ENCODE assay signal across 15 cellular contexts in the genomic region with DNA sequence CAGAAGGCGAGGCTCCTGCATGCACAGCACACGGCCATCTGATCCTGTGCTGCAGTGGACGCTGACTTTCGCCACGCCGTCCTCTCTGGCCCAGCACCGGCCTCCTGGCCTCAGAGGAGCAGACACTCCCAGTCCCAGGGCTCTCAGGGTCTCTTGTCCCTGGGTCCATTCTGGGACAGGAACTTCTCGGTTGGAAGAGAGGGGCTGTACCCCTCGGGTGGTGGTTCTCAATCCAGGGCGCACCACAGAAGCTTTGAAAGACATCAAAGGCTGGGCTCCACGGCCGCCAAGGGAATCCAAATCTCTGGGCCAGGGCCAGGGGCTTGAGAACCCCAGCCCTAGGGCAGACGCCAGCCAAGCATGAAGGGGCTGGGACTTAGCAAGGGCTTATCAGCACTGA.
"Had no signal": no experiment of that assay in that cellular context is flagged by ENCODE, and none has a peak within 500 bp of the region (broad histone marks: within the 10 kb centered on the region; RNA-seq: fewer than 3 reads in every experiment).

No MANE protein-coding gene starts in this region.

- H3K27me3 ChIP-seq: ascending aorta, left lung, neural progenitor cell, ovary, right lobe of liver, suprapubic skin had no signal

- H3K27ac Mint-ChIP-seq: activated B cell treated with CpG ODN at 0.5 μM for 24 hours; activated CD4-positive, alpha-beta T cell treated with anti-CD3 and anti-CD28 coated beads, Interleukin-2, amount 10 ng/mL, durations not matched to agents 24 days and 14 days; activated naive CD8-positive, alpha-beta T cell treated with anti-CD3 and anti-CD28 coated beads, Interleukin-2, amount 50 U/mL, for 24 hours; neural progenitor cell; stimulated activated naive CD8-positive, alpha-beta T cell treated with anti-CD3 and anti-CD28 coated beads, Interleukin-15, Interleukin-2, amounts not matched to agents 100 ng/mL and 50 ng/mL, for 24 hours had no signal

- DNase-seq: activated B cell treated with CpG ODN at 0.5 μM for 24 hours; activated CD4-positive, alpha-beta T cell treated with anti-CD3 and anti-CD28 coated beads, Interleukin-2, amount 10 ng/mL, durations not matched to agents 24 days and 14 days; activated CD8-positive, alpha-beta memory T cell treated with anti-CD3 and anti-CD28 coated beads for 24 hours; activated naive CD4-positive, alpha-beta T cell; activated naive CD8-positive, alpha-beta T cell treated with anti-CD3 and anti-CD28 coated beads, Interleukin-2, amount 50 U/mL, for 24 hours; endodermal cell; left lung; right lobe of liver; T-helper 2 cell; trophoblast cell had no signal

- H3K9me3 ChIP-seq: ascending aorta, left lung, ovary, right lobe of liver, suprapubic skin had no signal

- H3K4me3 ChIP-seq: ascending aorta, left lung, neural progenitor cell, ovary, right lobe of liver, suprapubic skin had no signal

- H3K27ac ChIP-seq: left lung, neural progenitor cell, right lobe of liver, suprapubic skin had no signal

- H3K27me3 Mint-ChIP-seq: activated B cell treated with CpG ODN at 0.5 μM for 24 hours; activated CD4-positive, alpha-beta T cell treated with anti-CD3 and anti-CD28 coated beads, Interleukin-2, amount 10 ng/mL, durations not matched to agents 24 days and 14 days; activated naive CD8-positive, alpha-beta T cell treated with anti-CD3 and anti-CD28 coated beads, Interleukin-2, amount 50 U/mL, for 24 hours; stimulated activated naive CD8-positive, alpha-beta T cell treated with anti-CD3 and anti-CD28 coated beads, Interleukin-15, Interleukin-2, amounts not matched to agents 100 ng/mL and 50 ng/mL, for 24 hours had no signal

- H3K9me3 Mint-ChIP-seq: activated B cell treated with CpG ODN at 0.5 μM for 24 hours; activated CD4-positive, alpha-beta T cell treated with anti-CD3 and anti-CD28 coated beads, Interleukin-2, amount 10 ng/mL, durations not matched to agents 24 days and 14 days; activated naive CD8-positive, alpha-beta T cell treated with anti-CD3 and anti-CD28 coated beads, Interleukin-2, amount 50 U/mL, for 24 hours; endodermal cell; neural progenitor cell; stimulated activated naive CD8-positive, alpha-beta T cell treated with anti-CD3 and anti-CD28 coated beads, Interleukin-15, Interleukin-2, amounts not matched to agents 100 ng/mL and 50 ng/mL, for 24 hours had no signal

- H3K4me3 Mint-ChIP-seq: activated B cell treated with CpG ODN at 0.5 μM for 24 hours; activated CD4-positive, alpha-beta T cell treated with anti-CD3 and anti-CD28 coated beads, Interleukin-2, amount 10 ng/mL, durations not matched to agents 24 days and 14 days; activated naive CD8-positive, alpha-beta T cell treated with anti-CD3 and anti-CD28 coated beads, Interleukin-2, amount 50 U/mL, for 24 hours; endodermal cell; neural progenitor cell; stimulated activated naive CD8-positive, alpha-beta T cell treated with anti-CD3 and anti-CD28 coated beads, Interleukin-15, Interleukin-2, amounts not matched to agents 100 ng/mL and 50 ng/mL, for 24 hours had no signal

- H3K36me3 ChIP-seq: neural progenitor cell, ovary had no signal

- ATAC-seq: activated naive CD8-positive, alpha-beta T cell treated with anti-CD3 and anti-CD28 coated beads, Interleukin-2, amount 50 U/mL, for 24 hours; left lung; right lobe of liver had no signal
